8 cellular contexts compared by ENCODE assay signal in the genomic region with DNA sequence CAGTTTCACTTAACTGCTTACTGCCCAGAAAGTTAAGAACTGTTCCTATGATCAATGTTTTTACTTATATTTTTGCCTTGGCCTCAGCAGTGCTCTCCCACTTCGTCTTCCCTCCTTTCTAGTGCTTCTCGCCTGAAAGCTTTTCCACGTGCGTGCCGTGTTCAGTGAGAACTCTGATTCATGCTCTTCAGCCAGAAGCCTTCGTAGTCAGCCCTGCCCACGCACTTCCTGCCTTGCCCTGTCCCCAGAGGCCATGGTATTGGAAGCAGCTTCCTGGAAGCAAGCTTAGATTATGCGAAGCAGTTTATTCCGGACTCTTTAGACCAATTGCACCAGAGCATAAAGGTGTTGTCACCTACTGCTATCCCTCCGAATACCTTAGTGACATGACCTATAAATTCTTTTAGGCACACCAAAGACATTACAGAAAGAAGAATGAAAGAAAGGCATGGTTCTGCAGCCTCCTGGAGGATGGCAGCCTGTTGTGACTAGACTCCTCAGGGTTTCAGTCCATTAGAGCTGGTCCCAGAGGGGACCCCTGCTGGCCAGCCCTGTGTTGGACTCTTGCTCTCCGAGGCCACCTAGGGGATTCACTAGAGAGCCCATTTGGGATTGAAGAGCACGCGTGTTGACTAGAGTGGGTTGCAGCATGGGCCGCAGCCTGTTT.
DNase-seq lines count a peak whose midpoint lies in the region; ATAC-seq and TF ChIP-seq lines count a peak whose summit lies in the region.

No MANE protein-coding gene starts in this region.

- TF ChIP-seq CTCF in lower lobe of right lung (IDR thresholded peaks at IDR 0.05) = peak; percentile 26

- H3K4me3 ChIP-seq in lower lobe of right lung = no peak overlapping the region

- intact Hi-C loops in lower lobe of right lung (cut with DNase I) = no loop called here

- ATAC-seq in lower lobe of right lung = peak; percentile 72 to 81
- ATAC-seq in HG03175 (IDR thresholded peaks at IDR 0.05; ENCODE audit: unreplicated experiment) = no peak
- ATAC-seq in GM21526 (IDR thresholded peaks at IDR 0.05; ENCODE audit: low FRiP score, unreplicated experiment) = no peak

- no peaks in the 10 kb centered on the region for H3K36me3 ChIP-seq in lower lobe of right lung

- H3K4me1 ChIP-seq in lower lobe of right lung = peaks cover 13% of the 10 kb centered on the region

- H3K27ac ChIP-seq in lower lobe of right lung = peak overlapping the region; percentile 39

- DNase-seq in COLO829 (ENCODE audit: low spot score) (peak; percentile 92), HuH-7.5 (ENCODE audit: low spot score) (peak; percentile 68), cerebellar cortex (ENCODE audit: low spot score) (peak; percentile 54), lower lobe of right lung (peak; percentile 63)
- peak; percentile 30 to 55 (median 36) for DNase-seq in activated CD4-positive, CD25-positive, alpha-beta regulatory T cell (lab: John Stamatoyannopoulos, UW)
- DNase-seq in stimulated activated CD8-positive, alpha-beta memory T cell treated with anti-CD3 and anti-CD28 coated beads, Interleukin-2, amount 100 ng/mL, for 48 hours (ENCODE audit: low read depth in 2 of 2) = peak; percentile 68 to 69

- peaks cover 5% of the 10 kb centered on the region for H3K9me3 ChIP-seq in lower lobe of right lung

- H3K27me3 ChIP-seq in lower lobe of right lung (ENCODE audit: low read depth) = no peaks in the 10 kb centered on the region

Comparison
In these comparisons a context has a peak if more than half of its experiments do, and no peak if none do; other contexts are left out.
1. DNase-seq: peak in every context shown above with its lines; median percentile 92 in COLO829; 68 in stimulated activated CD8-positive, alpha-beta memory T cell treated with anti-CD3 and anti-CD28 coated beads, Interleukin-2, amount 100 ng/mL, for 48 hours; 68 in HuH-7.5; 63 in lower lobe of right lung; 54 in cerebellar cortex; 36 in activated CD4-positive, CD25-positive, alpha-beta regulatory T cell.
2. ATAC-seq: peak in lower lobe of right lung (2 of 2); none in HG03175 (single experiment) and GM21526 (single experiment).